8 cellular contexts compared by ENCODE assay signal in genomic region chr11:112157274-112157766, GRCh38. TPM values are rescaled to one million over a fixed set of nuclear protein-coding genes. Genes with fewer than 3 reads are reported as not detected.
DNase-seq lines count a peak whose midpoint lies in the region; ATAC-seq and TF ChIP-seq lines count a peak whose summit lies in the region.

No MANE protein-coding gene starts in this region.

- CTCF ChIA-PET in A673 (lab: Charles Lee): no interaction called here

- DNase-seq in A673 (ENCODE audit: low spot score): peak; percentile 70
- peak; percentile 97 for DNase-seq in adipocyte (ENCODE audit: low read depth)
- peak; percentile 100 for DNase-seq in kidney epithelial cell (ENCODE audit: low read depth)
- DNase-seq in coronary artery (ENCODE audit: low spot score): no peak
- DNase-seq in NCI-H1436 (lab: John Stamatoyannopoulos, UW): no peak
- no peak for DNase-seq in NCI-H748 (lab: John Stamatoyannopoulos, UW; ENCODE audit: unreplicated experiment)

- no peak overlapping the region for H3K4me3 ChIP-seq in A673 (ENCODE audit: low read depth, low read length, poor library complexity, severe bottlenecking)
- no peak overlapping the region for H3K4me3 ChIP-seq in adipocyte (ENCODE audit: low read length)
- H3K4me3 ChIP-seq in kidney epithelial cell (ENCODE audit: low read depth, low read length): no peak overlapping the region
- H3K4me3 ChIP-seq in coronary artery: no peak overlapping the region

- H3K4me1 ChIP-seq in A673 (ENCODE audit: insufficient read depth, low read length, poor library complexity, severe bottlenecking): peaks cover 7% of the 10 kb centered on the region
- peaks cover 22% of the 10 kb centered on the region for H3K4me1 ChIP-seq in adipocyte (ENCODE audit: control insufficient read depth, insufficient read depth, low read length)

- H3K9me3 ChIP-seq in A673 (ENCODE audit: low read depth, low read length, poor library complexity, severe bottlenecking) (no peaks in the 10 kb centered on the region), adipocyte (ENCODE audit: control insufficient read depth, low read length) (no peaks in the 10 kb centered on the region)

- intact Hi-C loops in A673 (cut with micrococcal nuclease; ENCODE audit: unreplicated experiment): no loop called here

- TF ChIP-seq CTCF in A673 (conservative IDR thresholded peaks at IDR 0.05; ENCODE audit: low read depth, low read length) (no peak), kidney epithelial cell (IDR thresholded peaks at IDR 0.05; ENCODE audit: insufficient read depth, low read length, poor library complexity, severe bottlenecking) (no peak), coronary artery (IDR thresholded peaks at IDR 0.05) (no peak)

- H3K9ac ChIP-seq in adipocyte (ENCODE audit: low read length): no peak overlapping the region

- H3K27ac ChIP-seq in A673 (ENCODE audit: low read depth, low read length, poor library complexity, severe bottlenecking) (no peak overlapping the region), coronary artery (no peak overlapping the region)

- no peaks in the 10 kb centered on the region for H3K27me3 ChIP-seq in A673 (replicated peaks; ENCODE audit: insufficient read depth, low read depth, low read length, poor library complexity)
- H3K27me3 ChIP-seq in adipocyte (replicated peaks; ENCODE audit: control insufficient read depth, insufficient read depth, low read length): no peaks in the 10 kb centered on the region
- H3K27me3 ChIP-seq in kidney epithelial cell (ENCODE audit: control insufficient read depth, insufficient read depth, low read length): no peaks in the 10 kb centered on the region

- POLR2A ChIA-PET in A673 (lab: Charles Lee; ENCODE audit: low non-redundant PET): no interaction called here

- BruUV-seq in A673 (replicated peaks; lab: Mats Ljungman, UMichigan): no TSS peak

- peak; percentile 60 for ATAC-seq in HG03196 (IDR thresholded peaks at IDR 0.05; ENCODE audit: unreplicated experiment)
- ATAC-seq in GM19035 (IDR thresholded peaks at IDR 0.05; ENCODE audit: unreplicated experiment): no peak

- H3K36me3 ChIP-seq in A673 (ENCODE audit: insufficient read depth, low read length, poor library complexity, severe bottlenecking) (no peaks in the 10 kb centered on the region), adipocyte (ENCODE audit: control insufficient read depth, insufficient read depth, low read length, severe bottlenecking) (no peaks in the 10 kb centered on the region), kidney epithelial cell (ENCODE audit: control insufficient read depth, insufficient read depth, low read length) (no peaks in the 10 kb centered on the region)

RNA-seq across cellular contexts. Expression of gene IL18, which starts 6.6 kb away (rescaled TPM):
- total RNA-seq in A673 (2021) (not detected in 2 replicates), kidney epithelial cell (8.4 and 15.5 TPM in 2 replicates)

RNA-seq across cellular contexts. Expression of gene TEX12, which starts 9.9 kb away (rescaled TPM):
- total RNA-seq in A673 (2021) (0.26 and 0.41 TPM in 2 replicates), kidney epithelial cell (not detected in 2 replicates)

RNA-seq across cellular contexts. Expression of gene BCO2, which starts 18.0 kb away (rescaled TPM):
- 2.5 and 2.6 TPM in 2 replicates for total RNA-seq in A673 (2021)
- 0.48 TPM in 1 of 2 replicates, not detected in the other for total RNA-seq in kidney epithelial cell

Comparison
In these comparisons a context has a peak if more than half of its experiments do, and no peak if none do; other contexts are left out.
1. DNase-seq: peak in A673 (single experiment), adipocyte (single experiment) and kidney epithelial cell (single experiment); none in coronary artery (single experiment), NCI-H1436 (single experiment) and NCI-H748 (single experiment).